1 cellular context compared by ENCODE assay signal in the genomic region with DNA sequence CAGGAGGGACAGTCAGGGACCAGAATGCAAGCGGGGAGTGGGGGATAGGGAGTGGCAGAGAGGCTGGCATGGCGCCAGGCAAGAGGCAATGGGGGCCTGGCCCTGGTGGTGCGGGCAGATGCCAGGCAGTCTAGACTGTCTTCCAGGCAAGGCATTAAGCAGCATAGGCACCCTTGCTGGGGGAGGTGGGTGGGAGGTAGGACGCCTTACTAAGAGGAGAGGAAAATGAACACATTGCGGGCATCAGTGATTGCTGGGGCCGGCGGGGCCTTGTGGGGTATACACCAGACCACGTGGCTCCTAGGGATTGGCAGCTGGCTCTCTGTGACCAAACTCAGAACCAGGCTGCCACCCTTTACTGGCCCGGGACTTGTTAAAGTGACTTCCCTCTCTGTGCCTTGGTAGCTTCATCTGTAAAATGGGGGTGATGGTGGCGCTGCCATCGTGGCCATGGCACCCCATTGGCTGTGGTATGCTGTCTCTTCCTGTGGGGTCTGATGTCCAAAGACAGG.
TF ChIP-seq lines count a peak whose summit lies in the region.

No MANE protein-coding gene starts in this region.

TF ChIP-seq in SK-N-SH, 30 proteins besides CTCF, POLR2A, EP300 and RAD21:
- TF ChIP-seq REST (IDR thresholded peaks at IDR 0.05; ENCODE audit: low read depth, low read length) (no peak), TCF12 (IDR thresholded peaks at IDR 0.05) (no peak), FOSL2 (IDR thresholded peaks at IDR 0.05; ENCODE audit: borderline replicate concordance, low read depth) (no peak), EZH2phosphoT487 (IDR thresholded peaks at IDR 0.05; ENCODE audit: borderline replicate concordance, low read depth) (no peak), FOXM1 (IDR thresholded peaks at IDR 0.05; ENCODE audit: low read depth) (no peak), TEAD4 (IDR thresholded peaks at IDR 0.05; ENCODE audit: borderline replicate concordance, insufficient read depth) (no peak), GABPA (IDR thresholded peaks at IDR 0.05; ENCODE audit: low read depth) (no peak), POLR2AphosphoS5 (IDR thresholded peaks at IDR 0.05; ENCODE audit: low read depth, low read length) (no peak), JUND (IDR thresholded peaks at IDR 0.05) (no peak), SIN3A (IDR thresholded peaks at IDR 0.05; ENCODE audit: borderline replicate concordance, low read depth, low read length) (no peak), MXI1 (IDR thresholded peaks at IDR 0.05; ENCODE audit: low read depth, low read length) (no peak), ELF1 (IDR thresholded peaks at IDR 0.05) (no peak), YY1 (IDR thresholded peaks at IDR 0.05; ENCODE audit: low read depth) (no peak), RXRA (IDR thresholded peaks at IDR 0.05; ENCODE audit: borderline replicate concordance, low read depth) (no peak)
- TF ChIP-seq, protein P1, sequence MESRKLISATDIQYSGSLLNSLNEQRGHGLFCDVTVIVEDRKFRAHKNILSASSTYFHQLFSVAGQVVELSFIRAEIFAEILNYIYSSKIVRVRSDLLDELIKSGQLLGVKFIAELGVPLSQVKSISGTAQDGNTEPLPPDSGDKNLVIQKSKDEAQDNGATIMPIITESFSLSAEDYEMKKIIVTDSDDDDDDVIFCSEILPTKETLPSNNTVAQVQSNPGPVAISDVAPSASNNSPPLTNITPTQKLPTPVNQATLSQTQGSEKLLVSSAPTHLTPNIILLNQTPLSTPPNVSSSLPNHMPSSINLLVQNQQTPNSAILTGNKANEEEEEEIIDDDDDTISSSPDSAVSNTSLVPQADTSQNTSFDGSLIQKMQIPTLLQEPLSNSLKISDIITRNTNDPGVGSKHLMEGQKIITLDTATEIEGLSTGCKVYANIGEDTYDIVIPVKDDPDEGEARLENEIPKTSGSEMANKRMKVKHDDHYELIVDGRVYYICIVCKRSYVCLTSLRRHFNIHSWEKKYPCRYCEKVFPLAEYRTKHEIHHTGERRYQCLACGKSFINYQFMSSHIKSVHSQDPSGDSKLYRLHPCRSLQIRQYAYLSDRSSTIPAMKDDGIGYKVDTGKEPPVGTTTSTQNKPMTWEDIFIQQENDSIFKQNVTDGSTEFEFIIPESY (IDR thresholded peaks at IDR 0.05; ENCODE audit: borderline replicate concordance, low read depth): no peak
- TF ChIP-seq, protein P2, sequence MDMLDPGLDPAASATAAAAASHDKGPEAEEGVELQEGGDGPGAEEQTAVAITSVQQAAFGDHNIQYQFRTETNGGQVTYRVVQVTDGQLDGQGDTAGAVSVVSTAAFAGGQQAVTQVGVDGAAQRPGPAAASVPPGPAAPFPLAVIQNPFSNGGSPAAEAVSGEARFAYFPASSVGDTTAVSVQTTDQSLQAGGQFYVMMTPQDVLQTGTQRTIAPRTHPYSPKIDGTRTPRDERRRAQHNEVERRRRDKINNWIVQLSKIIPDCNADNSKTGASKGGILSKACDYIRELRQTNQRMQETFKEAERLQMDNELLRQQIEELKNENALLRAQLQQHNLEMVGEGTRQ (IDR thresholded peaks at IDR 0.05; ENCODE audit: borderline replicate concordance, low read depth, low read length): no peak
